In the genomic region with DNA sequence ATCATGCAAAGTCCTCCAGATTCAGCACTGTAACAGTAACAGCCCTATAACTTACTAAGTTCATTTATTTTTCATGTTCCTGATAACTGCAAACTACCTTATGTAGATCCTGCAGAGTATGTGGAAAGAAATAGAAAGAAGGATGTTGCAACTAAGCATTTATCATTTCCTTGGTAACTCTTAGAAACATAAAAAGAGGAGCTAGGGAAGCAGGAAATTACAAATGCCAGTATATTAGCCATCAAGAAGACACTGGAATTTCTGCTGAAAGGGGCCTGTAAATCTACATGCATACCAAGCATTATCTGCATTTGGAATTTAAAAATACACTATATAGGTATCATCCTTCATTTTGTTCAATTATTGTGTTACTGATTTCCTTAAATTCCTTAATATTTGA, we compare ENCODE assay signal across 14 cellular contexts.
"Had no signal": no experiment of that assay in that cellular context is flagged by ENCODE, and none has a peak within 500 bp of the region (broad histone marks: within the 10 kb centered on the region; RNA-seq: fewer than 3 reads in every experiment).

No MANE protein-coding gene starts in this region.

- DNase-seq: activated CD4-positive, alpha-beta T cell treated with anti-CD3 and anti-CD28 coated beads, Interleukin-2, amount 50 U/mL, for 48 hours; activated CD8-positive, alpha-beta memory T cell treated with anti-CD3 and anti-CD28 coated beads, Interleukin-2, amount 10 ng/mL, durations not matched to agents 7 days and 5 days; activated naive CD4-positive, alpha-beta T cell treated with anti-CD3 and anti-CD28 coated beads for 36 hours; activated naive CD8-positive, alpha-beta T cell treated with anti-CD3 and anti-CD28 coated beads, Interleukin-2, amount 50 U/mL, for 24 hours; activated T-cell treated with anti-CD3 and anti-CD28 coated beads, Interleukin-2, amount 50 U/mL, for 1 hour; esophagus squamous epithelium; foreskin fibroblast; kidney glomerular epithelial cell; stimulated activated naive CD8-positive, alpha-beta T cell treated with anti-CD3 and anti-CD28 coated beads, Interleukin-15, Interleukin-2, amounts not matched to agents 100 U/mL and 50 U/mL, for 24 hours; T-helper 17 cell; WERI-Rb-1 had no signal

- ATAC-seq: activated CD8-positive, alpha-beta memory T cell treated with anti-CD3 and anti-CD28 coated beads, Interleukin-2, amount 10 ng/mL, durations not matched to agents 7 days and 5 days; activated naive CD8-positive, alpha-beta T cell treated with anti-CD3 and anti-CD28 coated beads, Interleukin-2, amount 50 U/mL, for 24 hours; natural killer cell treated with Interleukin-12 subunit alpha and Interleukin-12 subunit beta and Interleukin-15 and Interleukin-18, amount 100 ng/mL, for 72 hours; stimulated activated naive CD8-positive, alpha-beta T cell treated with anti-CD3 and anti-CD28 coated beads, Interleukin-15, Interleukin-2, amounts not matched to agents 100 U/mL and 50 U/mL, for 24 hours; T-helper 17 cell had no signal

- H3K36me3 ChIP-seq: cardiac muscle cell, esophagus squamous epithelium, WERI-Rb-1 had no signal

- H3K4me3 ChIP-seq: cardiac muscle cell, esophagus squamous epithelium, smooth muscle cell had no signal

- H3K4me1 ChIP-seq: esophagus squamous epithelium had no signal

- H3K27me3 ChIP-seq: cardiac muscle cell, esophagus squamous epithelium had no signal

- H3K9me3 ChIP-seq: esophagus squamous epithelium had no signal

- H3K27ac ChIP-seq: cardiac muscle cell, esophagus squamous epithelium, WERI-Rb-1 had no signal
